Comparison of ENCODE assay signal across 30 cellular contexts in the genomic region with DNA sequence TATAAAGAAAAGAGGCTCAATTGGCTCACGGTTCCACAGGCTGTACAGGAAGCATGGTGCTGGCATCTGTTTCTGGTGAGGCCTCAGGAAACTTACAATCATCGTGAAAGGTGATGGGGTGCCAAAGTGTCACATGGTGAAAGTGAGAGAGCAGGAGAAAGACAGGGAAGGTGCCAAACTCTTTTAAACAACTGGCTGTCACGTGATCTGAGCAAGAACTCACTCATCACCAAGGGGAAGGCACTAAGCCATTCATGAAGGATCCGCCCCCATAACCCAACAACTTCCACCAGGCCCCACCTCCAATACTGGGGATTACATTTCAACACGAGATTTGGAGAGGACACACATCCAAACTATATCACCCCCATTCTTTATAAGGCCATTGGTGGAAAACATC. TPM values are rescaled to one million over a fixed set of nuclear protein-coding genes. Genes with fewer than 3 reads are reported as not detected.
"Had no signal": no experiment of that assay in that cellular context is flagged by ENCODE, and none has a peak within 500 bp of the region (broad histone marks: within the 10 kb centered on the region; RNA-seq: fewer than 3 reads in every experiment).

No MANE protein-coding gene starts in this region.

- H3K9me3 ChIP-seq: colonic mucosa, esophagus squamous epithelium, gastrocnemius medialis, heart right ventricle, left lung, lower lobe of right lung, mucosa of descending colon had no signal

- H3K4me3 ChIP-seq: colonic mucosa, esophagus squamous epithelium, gastrocnemius medialis, heart right ventricle, left lung, lower lobe of right lung, mucosa of descending colon had no signal

- H3K4me1 ChIP-seq: colonic mucosa, esophagus squamous epithelium, gastrocnemius medialis, lower lobe of right lung had no signal

- FAIRE-seq: endometrium, islet of Langerhans, keratinocyte had no signal

- H3K36me3 ChIP-seq: colonic mucosa, esophagus squamous epithelium, gastrocnemius medialis, heart right ventricle, left lung, lower lobe of right lung had no signal

- ATAC-seq: effector memory CD8-positive, alpha-beta T cell; esophagus mucosa; gastrocnemius medialis; heart right ventricle; left cardiac atrium; left lung; left ventricle myocardium superior; lower lobe of right lung; mucosa of descending colon had no signal

- DNase-seq: colonic mucosa; cortex of kidney; effector CD8-positive, alpha-beta T cell; effector memory CD8-positive, alpha-beta T cell; endodermal cell; erythroblast; esophagus squamous epithelium; foreskin fibroblast; foreskin melanocyte; gastrocnemius medialis; glutamatergic neuron; head of caudate nucleus; heart right ventricle; hippocampal formation; left cardiac atrium; left lung; left ventricle myocardium superior; lower lobe of right lung; mesenchymal stem cell; mucosa of descending colon; naive B cell had no signal

- H3K27me3 ChIP-seq: colonic mucosa, esophagus squamous epithelium, gastrocnemius medialis, left lung had no signal

- H3K27ac ChIP-seq: colonic mucosa, epithelial cell of prostate, esophagus squamous epithelium, gastrocnemius medialis, heart right ventricle, left lung, lower lobe of right lung had no signal

RNA-seq across cellular contexts. Expression of a gene that starts 28.4 kb away (rescaled TPM):
- total RNA-seq: glomerular endothelial cell, lung microvascular endothelial cell, mesothelial cell of epicardium, myocyte had no signal
